ENCODE assay signal across 18 cellular contexts in the genomic region with DNA sequence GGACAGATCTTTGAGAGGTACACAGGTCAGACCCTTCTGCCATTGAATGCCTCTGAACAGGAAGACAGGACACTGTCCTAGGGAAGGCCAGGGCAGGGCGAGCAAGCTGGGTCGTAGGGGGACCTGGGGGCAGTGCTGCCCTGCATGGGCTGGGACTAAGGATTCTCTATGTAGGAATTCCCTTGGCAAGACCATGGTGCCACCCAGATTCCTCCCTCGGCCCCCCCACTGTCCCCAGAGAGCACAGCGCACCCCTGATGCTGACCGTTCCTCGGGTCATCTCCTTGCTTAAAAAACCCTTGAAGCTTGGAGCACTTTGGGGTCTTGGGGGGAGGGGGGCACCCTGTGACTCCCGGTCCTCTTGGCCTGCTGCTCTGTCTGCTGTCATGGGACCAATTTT.
DNase-seq lines count a peak whose midpoint lies in the region; ATAC-seq, FAIRE-seq and TF ChIP-seq lines count a peak whose summit lies in the region.
"Had no signal": no experiment of that assay in that cellular context is flagged by ENCODE, and none has a peak within 500 bp of the region (broad histone marks: within the 10 kb centered on the region; RNA-seq: fewer than 3 reads in every experiment).

No MANE protein-coding gene starts in this region.

- H3K27me3 Mint-ChIP-seq in osteocyte (ENCODE audit: unreplicated experiment) = no peaks in the 10 kb centered on the region
- no peaks in the 10 kb centered on the region for H3K27me3 Mint-ChIP-seq in type B pancreatic cell

- ATAC-seq in Right ventricle myocardium superior (ENCODE audit: poor library complexity) (no peak), Right ventricle myocardium inferior (no peak)
- ATAC-seq: GM12878, GM23338, HCT116 had no signal

- H3K4me1 Mint-ChIP-seq in osteocyte (ENCODE audit: unreplicated experiment) (peaks cover 24% of the 10 kb centered on the region), type B pancreatic cell (ENCODE audit: unreplicated experiment) (peaks cover 12% of the 10 kb centered on the region)
- H3K4me1 Mint-ChIP-seq: CD4-positive, alpha-beta memory T cell had no signal

- H3K4me1 ChIP-seq in kidney (ENCODE audit: control insufficient read depth in 1 of 2, insufficient read depth in 1 of 2, low read depth in 1 of 2, low read length in 2 of 2) = no peaks in the 10 kb centered on the region

- H3K27ac Mint-ChIP-seq in osteocyte (ENCODE audit: unreplicated experiment) = peak overlapping the region; percentile 53
- no peak overlapping the region for H3K27ac Mint-ChIP-seq in type B pancreatic cell
- H3K27ac Mint-ChIP-seq: CD4-positive, alpha-beta memory T cell; GM23338; H9 had no signal

- H3K9me3 ChIP-seq in kidney (ENCODE audit: control insufficient read depth in 1 of 2, low read length in 2 of 2) = no peaks in the 10 kb centered on the region

- H3K4me3 Mint-ChIP-seq in osteocyte (ENCODE audit: unreplicated experiment) (no peak overlapping the region), type B pancreatic cell (no peak overlapping the region)
- H3K4me3 Mint-ChIP-seq: CD4-positive, alpha-beta memory T cell; GM23338; H9 had no signal

- H3K9me3 Mint-ChIP-seq in osteocyte (ENCODE audit: unreplicated experiment) = no peaks in the 10 kb centered on the region
- no peaks in the 10 kb centered on the region for H3K9me3 Mint-ChIP-seq in type B pancreatic cell
- H3K9me3 Mint-ChIP-seq: CD4-positive, alpha-beta memory T cell; GM23338; H9 had no signal

- H3K36me3 ChIP-seq in kidney (ENCODE audit: control insufficient read depth in 1 of 2, insufficient read depth in 2 of 2, low read length in 2 of 2) = no peaks in the 10 kb centered on the region

- no peak overlapping the region for H3K27ac ChIP-seq in kidney (ENCODE audit: low read depth in 2 of 2, low read length in 2 of 2)

- no peak overlapping the region for H3K9ac ChIP-seq in kidney (ENCODE audit: low read length in 2 of 2)

- FAIRE-seq in kidney (lab: Jason Lieb, UNC) = no peak
- FAIRE-seq: GM12878, GM19239 had no signal

- peaks cover 54% of the 10 kb centered on the region for H3K36me3 Mint-ChIP-seq in osteocyte (ENCODE audit: unreplicated experiment)
- H3K36me3 Mint-ChIP-seq in type B pancreatic cell = peaks cover 2% of the 10 kb centered on the region
- H3K36me3 Mint-ChIP-seq: CD4-positive, alpha-beta memory T cell had no signal

- DNase-seq in Right ventricle myocardium superior = peak; percentile 32
- no peak for DNase-seq in Right ventricle myocardium inferior (ENCODE audit: missing footprints)
- peak; percentile 34 for DNase-seq in kidney
- DNase-seq in osteocyte (ENCODE audit: extremely low spot score, unreplicated experiment) = no peak
- no peak for DNase-seq in type B pancreatic cell (ENCODE audit: extremely low spot score, unreplicated experiment)
- no peak for DNase-seq in NCI-H2081 treated with DMSO at 0.1 percent for 48 hours (lab: John Stamatoyannopoulos, UW)
- no peak for DNase-seq in EL
- DNase-seq: C1 segment of cervical spinal cord; Calu3; CD4-positive, alpha-beta memory T cell; COR-L47; DND-41; GDM1; H9 had no signal

- H3K4me3 ChIP-seq in kidney (ENCODE audit: low read length in 2 of 2) = no peak overlapping the region
- H3K4me3 ChIP-seq: GM12878, GM23338 had no signal

- intact Hi-C loops in Right ventricle myocardium superior (cut with DNase I) = no loop called here
- intact Hi-C loops in Right ventricle myocardium inferior (cut with DNase I) = no loop called here
- intact Hi-C loops in kidney (cut with DNase I) = no loop called here

- no peak for TF ChIP-seq CTCF in kidney (IDR thresholded peaks at IDR 0.05; ENCODE audit: borderline replicate concordance, extremely low read depth, insufficient read depth)
- no peak for TF ChIP-seq CTCF in osteocyte (IDR thresholded peaks at IDR 0.05)
- no peak for TF ChIP-seq CTCF in type B pancreatic cell (conservative IDR thresholded peaks at IDR 0.05)

Comparison
In these comparisons a context has a peak if more than half of its experiments do, and no peak if none do; other contexts are left out.
1. DNase-seq: peak in Right ventricle myocardium superior (single experiment) and kidney (single experiment); none in Right ventricle myocardium inferior (single experiment), osteocyte (single experiment), type B pancreatic cell (single experiment), NCI-H2081 treated with DMSO at 0.1 percent for 48 hours (single experiment) and EL (single experiment).